ENCODE assay signal across 24 cellular contexts in genomic region chr20:8129211-8129986, GRCh38. TPM values are rescaled to one million over a fixed set of nuclear protein-coding genes. Genes with fewer than 3 reads are reported as not detected.
DNase-seq lines count a peak whose midpoint lies in the region; ATAC-seq and TF ChIP-seq lines count a peak whose summit lies in the region.
"Had no signal": no experiment of that assay in that cellular context is flagged by ENCODE, and none has a peak within 500 bp of the region (broad histone marks: within the 10 kb centered on the region; RNA-seq: fewer than 3 reads in every experiment).

No MANE protein-coding gene starts in this region.

- no peak overlapping the region for H2BK15ac ChIP-seq in mesendoderm (replicated peaks; ENCODE audit: low read depth)

- H3K23ac ChIP-seq in mesendoderm (ENCODE audit: low read length): no peak overlapping the region

- H3K27me3 ChIP-seq in mesendoderm (ENCODE audit: insufficient read depth, low read length, poor library complexity): peaks cover 12% of the 10 kb centered on the region
- H3K27me3 ChIP-seq: ovary, thyroid gland had no signal

- no peaks in the 10 kb centered on the region for H3K9me3 ChIP-seq in HEK293 (ENCODE audit: control insufficient read depth, insufficient read depth, low read depth, low read length)
- H3K9me3 ChIP-seq: left lung, ovary, SK-N-SH, thyroid gland had no signal

- H3K79me1 ChIP-seq in mesendoderm (ENCODE audit: low read length): no peaks in the 10 kb centered on the region

- H3K4me2 ChIP-seq in mesendoderm (ENCODE audit: low read length): no peak overlapping the region
- H3K4me2 ChIP-seq: SK-N-SH had no signal

- H3K4me1 ChIP-seq in HEK293 (ENCODE audit: control insufficient read depth, insufficient read depth, low read length): no peaks in the 10 kb centered on the region
- H3K4me1 ChIP-seq in mesendoderm (ENCODE audit: control insufficient read depth, low read depth, low read length): peaks cover 5% of the 10 kb centered on the region
- H3K4me1 ChIP-seq: foreskin keratinocyte had no signal

- no peaks in the 10 kb centered on the region for H3K79me2 ChIP-seq in mesendoderm (ENCODE audit: control insufficient read depth, insufficient read depth, low read length)

- no peak overlapping the region for H3K27ac ChIP-seq in HEK293 (ENCODE audit: extremely low read depth, low read depth, low read length)
- no peak overlapping the region for H3K27ac ChIP-seq in mesendoderm (ENCODE audit: low read depth, low read length)
- H3K27ac ChIP-seq: foreskin keratinocyte, left lung, ovary, RWPE1, thyroid gland, VCaP had no signal

- H3K18ac ChIP-seq in mesendoderm (ENCODE audit: low read length): no peak overlapping the region

- POLR2A ChIA-PET in HEK293 (lab: Yijun Ruan, JAX): no interaction called here

- H2BK120ac ChIP-seq in mesendoderm (ENCODE audit: low read depth, low read length): no peak overlapping the region

- H3K36me3 ChIP-seq in HEK293 (ENCODE audit: control insufficient read depth in 2 of 2, insufficient read depth in 1 of 2, low read length in 2 of 2) (no peaks in the 10 kb centered on the region), mesendoderm (ENCODE audit: control insufficient read depth, insufficient read depth, low read length) (no peaks in the 10 kb centered on the region)
- H3K36me3 ChIP-seq: left lung, ovary, thyroid gland had no signal

- H4K5ac ChIP-seq in mesendoderm (ENCODE audit: low read length): no peak overlapping the region

- TF ChIP-seq CTCF in HEK293 (tag by site-specific recombination; IDR thresholded peaks at IDR 0.05) (no peak), choroid plexus epithelial cell (conservative IDR thresholded peaks at IDR 0.05; ENCODE audit: low read depth, low read length) (no peak)

- no CpG with 5 or more reads among the region's 6 CpGs for WGBS in mesendoderm (ENCODE audit: extremely low coverage, insufficient coverage, low lambda C conversion rate)

- peak; percentile 51 to 53 for DNase-seq in AML-193 (lab: John Stamatoyannopoulos, UW)
- DNase-seq in choroid plexus epithelial cell (ENCODE audit: low read depth): peak; percentile 82
- peak; percentile 65 for DNase-seq in mesendoderm
- DNase-seq in NCI-H2227 treated with DMSO at 0.1 percent for 48 hours (lab: John Stamatoyannopoulos, UW): no peak
- no peak for DNase-seq in pons (ENCODE audit: low spot score)
- DNase-seq in NCI-H146 (lab: John Stamatoyannopoulos, UW): no peak
- DNase-seq: activated CD4-positive, alpha-beta T cell treated with anti-CD3 and anti-CD28 coated beads, Interleukin-2, amount 10 ng/mL, durations not matched to agents 7 days and 5 days; aorta; foreskin keratinocyte; left lung; midbrain; NCI-H1436; NCI-H69; nephron progenitor cell; ovary; SK-N-SH; stimulated activated CD4-positive, alpha-beta T cell treated with anti-CD3 and anti-CD28 coated beads, Interleukin-15, amount 100 ng/mL, for 24 hours; thyroid gland had no signal

- H3K4me3 ChIP-seq in HEK293 (ENCODE audit: low read depth, low read length) (no peak overlapping the region), choroid plexus epithelial cell (ENCODE audit: low read depth, low read length) (no peak overlapping the region), mesendoderm (ENCODE audit: low read length) (no peak overlapping the region)
- H3K4me3 ChIP-seq: left lung, ovary, thyroid gland had no signal

- H2BK5ac ChIP-seq in mesendoderm (ENCODE audit: low read length): no peak overlapping the region

- no peak overlapping the region for H3K4ac ChIP-seq in mesendoderm (ENCODE audit: low read depth, low read length)

- H2AK5ac ChIP-seq in mesendoderm (ENCODE audit: low read length): no peak overlapping the region

- H3K9ac ChIP-seq in mesendoderm (ENCODE audit: low read length): no peak overlapping the region
- H3K9ac ChIP-seq: SK-N-SH had no signal

- CTCF ChIA-PET in HEK293 (lab: Yijun Ruan, JAX): interaction anchor here (0.6 to 9.9 kb wide), 5 partner anchors 35 to 592 kb away, joined by 3 to 58 read pairs (median 4); no protein-coding TSS in a partner anchor

- ATAC-seq in HG02884 (IDR thresholded peaks at IDR 0.05; ENCODE audit: unreplicated experiment): no peak
- ATAC-seq: activated naive CD4-positive, alpha-beta T cell treated with anti-CD3 and anti-CD28 coated beads, Interleukin-2, amount 50 U/mL, for 72 hours; foreskin keratinocyte; left lung; sciatic nerve had no signal

- H4K8ac ChIP-seq in mesendoderm (ENCODE audit: low read depth, low read length): no peak overlapping the region

- H3K56ac ChIP-seq in mesendoderm (ENCODE audit: low read length): no peak overlapping the region

TF ChIP-seq in HEK293, 187 proteins besides CTCF, POLR2A, EP300 and RAD21:
- no peak for TF ChIP-seq ZNF324 (tag by site-specific recombination; IDR thresholded peaks at IDR 0.05)
- 0 out of 2 replicates have a peak, but pooled peaks have one; percentile 34 for TF ChIP-seq ZNF677 (tag by site-specific recombination; IDR thresholded peaks at IDR 0.05)
- TF ChIP-seq ZNF449 (tag by site-specific recombination; IDR thresholded peaks at IDR 0.05): peak; percentile 83
- no peak for TF ChIP-seq KLF8 (tag by site-specific recombination; IDR thresholded peaks at IDR 0.05)
- TF ChIP-seq TCF7L2 (IDR thresholded peaks at IDR 0.05; ENCODE audit: borderline replicate concordance, low read depth, low read length): peak; percentile 92

RNA-seq across cellular contexts. Expression of gene PLCB1, which starts 2.7 kb away (rescaled TPM):
- polyA plus RNA-seq in mesendoderm (2013, experiment 1 of 2): 4.6 TPM
- 5.1 TPM for polyA plus RNA-seq in mesendoderm (2013, experiment 2 of 2)

Comparison
In these comparisons a context has a peak if more than half of its experiments do, and no peak if none do; other contexts are left out.
1. DNase-seq: peak in AML-193 (2 of 2), choroid plexus epithelial cell (single experiment) and mesendoderm (single experiment); none in NCI-H2227 treated with DMSO at 0.1 percent for 48 hours (single experiment), pons (single experiment) and NCI-H146 (single experiment).